ENCODE assay signal across 13 cellular contexts in genomic region chr17:858941-859452, GRCh38.
DNase-seq lines count a peak whose midpoint lies in the region; ATAC-seq, FAIRE-seq and TF ChIP-seq lines count a peak whose summit lies in the region.
"Had no signal": no experiment of that assay in that cellular context is flagged by ENCODE, and none has a peak within 500 bp of the region (broad histone marks: within the 10 kb centered on the region; RNA-seq: fewer than 3 reads in every experiment).

No MANE protein-coding gene starts in this region.

- no peak for FAIRE-seq in GM12892 (lab: Jason Lieb, UNC)

- H3K4me1 ChIP-seq in RWPE2 (ENCODE audit: insufficient read depth, poor library complexity, severe bottlenecking) (peaks cover 12% of the 10 kb centered on the region), esophagus (ENCODE audit: control insufficient read depth in 2 of 2, insufficient read depth in 2 of 2, low read length in 1 of 2) (peaks cover 0 to 3% of the 10 kb centered on the region in 2 donors), muscle layer of duodenum (ENCODE audit: control insufficient read depth in 1 of 2, insufficient read depth in 2 of 2, low read length in 2 of 2) (peaks cover 4 to 9% of the 10 kb centered on the region in 2 donors), suprapubic skin (peaks cover 36% of the 10 kb centered on the region)

- H3K36me3 ChIP-seq in RWPE2 (ENCODE audit: low read depth) (peaks cover 16% of the 10 kb centered on the region), esophagus (ENCODE audit: control insufficient read depth in 2 of 2, insufficient read depth in 2 of 2, low read length in 1 of 2) (peaks cover 0 to 4% of the 10 kb centered on the region in 2 donors), muscle layer of duodenum (ENCODE audit: control insufficient read depth in 1 of 2, insufficient read depth in 2 of 2, low read length in 2 of 2) (no peaks in the 10 kb centered on the region), suprapubic skin (no peaks in the 10 kb centered on the region)
- H3K36me3 ChIP-seq: neutrophil had no signal

- no peak for TF ChIP-seq EP300 in suprapubic skin (IDR thresholded peaks at IDR 0.05)

- DNase-seq in RWPE2 (ENCODE audit: low spot score) (no peak), suprapubic skin (ENCODE audit: low spot score in 2 of 2) (no peak), UCSD-AML1 (lab: John Stamatoyannopoulos, UW; ENCODE audit: unreplicated experiment) (no peak), GM12892 (ENCODE audit: insufficient read length) (no peak)
- DNase-seq in activated effector memory CD4-positive, alpha-beta T cell treated with Interleukin-2 at 50 U/mL for 16 hours, result no peak
- DNase-seq: activated naive CD4-positive, alpha-beta T cell treated with Interleukin-2 at 50 U/mL for 16 hours; NCI-H1436; stimulated activated CD4-positive, alpha-beta T cell treated with anti-CD3 and anti-CD28 coated beads, Interleukin-1b, Interleukin-23, amount 100 ng/mL, for 48 hours had no signal

- H3K4me3 ChIP-seq in RWPE2 (ENCODE audit: severe bottlenecking) (no peak overlapping the region), esophagus (ENCODE audit: low read depth in 1 of 2, low read length in 2 of 2) (no peak overlapping the region), muscle layer of duodenum (ENCODE audit: low read depth in 1 of 2, low read length in 2 of 2) (no peak overlapping the region), suprapubic skin (no peak overlapping the region)

- ATAC-seq in RWPE2 (ENCODE audit: low read depth) (no peak), GM21526 (IDR thresholded peaks at IDR 0.05; ENCODE audit: low FRiP score, unreplicated experiment) (no peak)

- no peak for TF ChIP-seq CTCF in RWPE2 (IDR thresholded peaks at IDR 0.05; ENCODE audit: poor library complexity, severe bottlenecking)
- no peak for TF ChIP-seq CTCF in suprapubic skin (IDR thresholded peaks at IDR 0.05)

- TF ChIP-seq POLR2A in suprapubic skin (IDR thresholded peaks at IDR 0.05), result no peak
- TF ChIP-seq POLR2A in GM12892 (IDR thresholded peaks at IDR 0.05; ENCODE audit: low read depth, low read length), result no peak

- peak overlapping the region; percentile 33 for H3K27ac ChIP-seq in RWPE2 (ENCODE audit: poor library complexity, severe bottlenecking)
- H3K27ac ChIP-seq in esophagus (ENCODE audit: low read depth in 2 of 2, low read length in 1 of 2), result peak overlapping the region; percentile 82 to 89
- H3K27ac ChIP-seq in muscle layer of duodenum (ENCODE audit: low read length), result peak overlapping the region; percentile 94
- peak overlapping the region; percentile 78 for H3K27ac ChIP-seq in suprapubic skin
- H3K27ac ChIP-seq: C4-2B, neutrophil had no signal

- WGBS in esophagus, 2 donors, result 29 to 33% methylated on average over 11 of the region's 11 CpGs
- WGBS in suprapubic skin, result 28% methylated on average over 11 of the region's 11 CpGs

- H3K9me3 ChIP-seq in RWPE2 (ENCODE audit: severe bottlenecking) (no peaks in the 10 kb centered on the region), esophagus (ENCODE audit: control insufficient read depth in 2 of 2, insufficient read depth in 1 of 2, low read depth in 1 of 2, low read length in 1 of 2) (no peaks in the 10 kb centered on the region), muscle layer of duodenum (ENCODE audit: control insufficient read depth in 1 of 2, low read length in 2 of 2) (no peaks in the 10 kb centered on the region), suprapubic skin (no peaks in the 10 kb centered on the region)
- H3K9me3 ChIP-seq: neutrophil had no signal

- H3K27me3 ChIP-seq in RWPE2 (ENCODE audit: insufficient read depth, poor library complexity, severe bottlenecking), result no peaks in the 10 kb centered on the region
- no peaks in the 10 kb centered on the region for H3K27me3 ChIP-seq in esophagus (ENCODE audit: control insufficient read depth in 1 of 2, insufficient read depth in 2 of 2, low read length in 2 of 2)
- no peaks in the 10 kb centered on the region for H3K27me3 ChIP-seq in muscle layer of duodenum (ENCODE audit: low read depth, low read length)
- H3K27me3 ChIP-seq in suprapubic skin, result no peaks in the 10 kb centered on the region

Comparison
In these comparisons a context has a peak if more than half of its experiments do, and no peak if none do; other contexts are left out.
1. H3K27ac ChIP-seq: peak in every context shown above with its lines; median percentile 94 in muscle layer of duodenum; 86 in esophagus; 78 in suprapubic skin; 33 in RWPE2.